ENCODE assay signal across 8 cellular contexts in the genomic region with DNA sequence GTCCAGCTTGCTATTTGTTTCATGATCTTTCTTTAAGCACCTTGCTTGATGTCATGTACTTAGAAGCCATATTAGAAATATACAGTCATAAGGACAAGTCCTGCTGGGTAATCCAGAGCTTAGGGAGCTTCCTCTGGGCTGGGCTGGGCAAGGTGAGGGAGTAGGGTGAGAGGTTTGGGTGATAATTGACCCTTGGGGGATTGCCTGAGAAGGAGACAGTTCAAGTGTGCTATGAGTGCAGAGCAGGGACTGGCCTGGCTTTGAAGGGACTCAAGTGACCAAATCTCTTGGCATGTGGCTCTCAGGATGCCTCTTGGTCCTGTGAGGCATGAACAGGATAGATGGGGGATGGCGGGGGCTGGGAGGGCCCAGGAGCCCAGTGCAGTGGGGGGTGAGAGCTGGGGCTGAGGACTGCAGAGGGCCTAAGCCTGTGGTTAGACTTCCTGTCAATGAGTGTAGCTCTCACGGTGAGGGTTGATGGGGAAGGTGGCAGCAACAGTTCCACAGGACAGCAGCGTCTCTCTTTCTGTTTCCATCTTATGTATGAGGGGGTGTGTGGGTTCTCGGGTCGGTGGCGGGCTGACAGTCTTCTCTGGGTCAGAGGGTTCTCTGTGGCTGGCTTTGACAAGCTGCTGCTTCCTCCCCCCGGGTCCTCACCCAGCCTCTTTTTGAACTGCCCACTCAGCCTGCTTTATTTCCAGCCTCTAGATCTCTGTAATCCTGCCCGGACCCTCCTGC. TPM values are rescaled to one million over a fixed set of nuclear protein-coding genes. Genes with fewer than 3 reads are reported as not detected.
A peak's percentile ranks its signal among the peaks of the same experiment; 100 is the strongest.
DNase-seq lines count a peak whose midpoint lies in the region; ATAC-seq and TF ChIP-seq lines count a peak whose summit lies in the region.

No MANE protein-coding gene starts in this region.

- H3K4me1 ChIP-seq in psoas muscle = peaks cover 7% of the 10 kb centered on the region

- H3K27me3 ChIP-seq in psoas muscle (ENCODE audit: insufficient read depth in 3 of 3, low read length in 2 of 3) = no peaks in the 10 kb centered on the region

- no peak overlapping the region for H3K4me3 ChIP-seq in psoas muscle

- no peaks in the 10 kb centered on the region for H3K27me3 Mint-ChIP-seq in activated B cell treated with CpG ODN at 0.5 μM for 24 hours

- peaks cover 29% of the 10 kb centered on the region for H3K4me1 Mint-ChIP-seq in activated B cell treated with CpG ODN at 0.5 μM for 24 hours

- peaks cover 0 to 19% of the 10 kb centered on the region in 2 donors for H3K36me3 ChIP-seq in psoas muscle (ENCODE audit: insufficient read depth in 1 of 2, low read depth in 1 of 2)

- intact Hi-C loops in activated B cell treated with CpG ODN at 0.5 μM for 24 hours (cut with micrococcal nuclease) (loop anchor here (1.0 to 5.0 kb wide), 4 partner anchors 50 to 105 kb away; a partner anchor contains a TSS), psoas muscle (cut with DNase I) (no loop called here)

- CTCF ChIA-PET in activated B cell treated with CpG ODN at 0.5 μM for 24 hours (lab: Charles Lee) = interaction anchor here (0.6 to 1.7 kb wide), 3 partner anchors 15 to 74 kb away, joined by 3 to 4 read pairs (median 3); no protein-coding TSS in a partner anchor

- TF ChIP-seq POLR2A in erythroblast (IDR thresholded peaks at IDR 0.05; ENCODE audit: low read length) = no peak

- no peaks in the 10 kb centered on the region for H3K36me3 Mint-ChIP-seq in activated B cell treated with CpG ODN at 0.5 μM for 24 hours (ENCODE audit: low read depth)

- no peaks in the 10 kb centered on the region for H3K9me3 Mint-ChIP-seq in activated B cell treated with CpG ODN at 0.5 μM for 24 hours

- ATAC-seq in GM19328 (IDR thresholded peaks at IDR 0.05; ENCODE audit: unreplicated experiment) (peak; percentile 87), HG03196 (IDR thresholded peaks at IDR 0.05; ENCODE audit: unreplicated experiment) (peak; percentile 84), activated B cell treated with CpG ODN at 0.5 μM for 24 hours (ENCODE audit: low read depth) (peak; percentile 95), psoas muscle (no peak)

- POLR2A ChIA-PET in activated B cell treated with CpG ODN at 0.5 μM for 24 hours (lab: Charles Lee) = interaction anchor here (0.6 to 2.3 kb wide), 6 partner anchors 15 to 107 kb away, joined by 3 to 17 read pairs (median 3); a partner anchor contains a TSS

- peak overlapping the region; percentile 83 for H3K27ac Mint-ChIP-seq in activated B cell treated with CpG ODN at 0.5 μM for 24 hours

- DNase-seq in activated B cell treated with CpG ODN at 0.5 μM for 24 hours = peak; percentile 26
- peak; percentile 24 for DNase-seq in effector CD8-positive, alpha-beta T cell (lab: John Stamatoyannopoulos, UW)
- peak; percentile 35 for DNase-seq in stimulated activated CD8-positive, alpha-beta memory T cell treated with anti-CD3 and anti-CD28 coated beads, Interleukin-15, amount 100 ng/mL, for 1 hour (ENCODE audit: low read depth)
- no peak for DNase-seq in erythroblast (lab: John Stamatoyannopoulos, UW)
- no peak for DNase-seq in psoas muscle
- DNase-seq in NCI-H1092 (lab: John Stamatoyannopoulos, UW) = no peak

- no peak overlapping the region for H3K27ac ChIP-seq in psoas muscle

- H3K4me3 Mint-ChIP-seq in activated B cell treated with CpG ODN at 0.5 μM for 24 hours = peak overlapping the region; percentile 62

- 81 to 92% (median 85%) methylated on average over 7 to 8 of the region's 8 CpGs for WGBS in psoas muscle, 3 donors

- no peak for TF ChIP-seq CTCF in activated B cell treated with CpG ODN at 0.5 μM for 24 hours (IDR thresholded peaks at IDR 0.05)
- no peak for TF ChIP-seq CTCF in psoas muscle (IDR thresholded peaks at IDR 0.05)

- no peaks in the 10 kb centered on the region for H3K9me3 ChIP-seq in psoas muscle

RNA-seq across cellular contexts. Expression of a gene that starts 53.5 kb away (rescaled TPM):
- 14.6 and 15.0 TPM in 2 replicates for total RNA-seq in activated B cell treated with CpG ODN at 0.5 μM for 24 hours
- total RNA-seq in psoas muscle = 10 to 100 TPM; 10.6 to 38.1 (median 18.3) TPM
- 10 to 100 TPM in 2 of 3 donors, 1 to 10 TPM in 1; 7.1 to 18.4 (median 12.8) TPM for polyA plus RNA-seq in psoas muscle

Comparison
In these comparisons a context has a peak if more than half of its experiments do, and no peak if none do; other contexts are left out.
1. ATAC-seq: peak in GM19328 (single experiment), HG03196 (single experiment) and activated B cell treated with CpG ODN at 0.5 μM for 24 hours (single experiment); none in psoas muscle (0 of 4).
2. DNase-seq: peak in activated B cell treated with CpG ODN at 0.5 μM for 24 hours (single experiment), effector CD8-positive, alpha-beta T cell (single experiment) and stimulated activated CD8-positive, alpha-beta memory T cell treated with anti-CD3 and anti-CD28 coated beads, Interleukin-15, amount 100 ng/mL, for 1 hour (single experiment); none in erythroblast (0 of 2), psoas muscle (0 of 2) and NCI-H1092 (single experiment).